ENCODE assay signal across 1 cellular context in the genomic region with DNA sequence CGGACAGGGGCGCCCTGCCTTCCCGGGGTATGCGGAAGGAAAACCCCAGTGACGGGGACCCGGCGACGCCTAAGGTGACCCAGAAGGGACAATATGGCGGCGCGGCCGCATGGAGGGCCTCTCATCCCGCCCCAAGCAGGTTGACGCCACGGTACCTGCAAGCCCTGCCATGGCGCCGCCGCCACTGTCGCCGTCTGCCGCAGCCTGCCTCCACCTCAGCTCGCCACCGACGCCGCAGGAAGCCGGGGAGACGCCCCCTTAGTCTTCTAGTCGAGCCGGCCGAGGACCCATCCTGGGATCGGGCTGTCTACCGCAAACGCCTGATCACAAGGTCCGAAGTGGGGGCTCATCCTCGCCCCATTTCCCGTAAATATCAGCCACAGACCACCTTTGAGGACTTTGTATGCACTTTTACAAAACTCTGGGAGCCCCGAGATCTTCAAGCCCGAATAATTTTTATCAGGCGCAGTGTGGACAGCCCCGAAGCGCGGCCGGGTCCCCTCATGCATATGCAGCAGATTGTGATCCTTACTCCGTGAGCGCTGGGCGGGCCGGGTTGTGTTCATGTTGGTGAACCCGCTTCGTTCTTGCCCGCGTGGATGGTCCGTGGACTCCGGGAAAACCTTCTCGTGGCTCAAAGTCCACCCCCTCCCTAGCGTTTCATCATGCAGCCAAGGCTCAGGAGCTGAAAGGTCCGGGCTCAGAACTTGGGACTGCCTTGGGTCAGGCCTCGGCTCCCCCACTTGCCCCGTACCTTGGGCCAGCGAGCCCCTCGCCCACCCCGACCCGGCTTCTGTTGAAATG.
TF ChIP-seq lines count a peak whose summit lies in the region.

BLCAP (minus strand) TSS at position 239 of the 804 bp plus-strand sequence. CDS start 8,702 bp downstream, outside the sequence.

TF ChIP-seq in HepG2, 621 proteins besides CTCF, POLR2A, EP300 and RAD21 (continued from another document and continues in another):
- TF ChIP-seq ZNF275 (CRISPR knock-in tag; IDR thresholded peaks at IDR 0.05; ENCODE audit: borderline replicate concordance) (peak; percentile 83), ZNF451 (CRISPR knock-in tag; IDR thresholded peaks at IDR 0.05) (peak; percentile 44), ZNF234 (CRISPR knock-in tag; conservative IDR thresholded peaks at IDR 0.05) (no peak; the same call in 1 of the 2 replicates), AGO1 (IDR thresholded peaks at IDR 0.05; ENCODE audit: low read depth, low read length, poor library complexity, severe bottlenecking) (peak; percentile 91), ZFP36 (IDR thresholded peaks at IDR 0.05; ENCODE audit: borderline replicate concordance, low read depth, low read length, partially characterized antibody) (peak; percentile 3), FOSL2 (CRISPR knock-in tag; IDR thresholded peaks at IDR 0.05) (no peak; the same call in 1 of the 2 replicates), MIXL1 (CRISPR knock-in tag; IDR thresholded peaks at IDR 0.05) (peak; percentile 30; the same call in 1 of the 2 replicates), PTBP1 (IDR thresholded peaks at IDR 0.05; ENCODE audit: low read depth, low read length, poor library complexity, severe bottlenecking) (peak; percentile 45), JUNB (CRISPR knock-in tag; IDR thresholded peaks at IDR 0.05; ENCODE audit: borderline replicate concordance) (no peak; the same call in 1 of the 2 replicates), USF2 (IDR thresholded peaks at IDR 0.05; ENCODE audit: low read depth, low read length) (no peak), USF2 (CRISPR knock-in tag; IDR thresholded peaks at IDR 0.05; ENCODE audit: borderline replicate concordance) (no peak), ZNF710 (CRISPR knock-in tag; IDR thresholded peaks at IDR 0.05; ENCODE audit: borderline replicate concordance) (peak; percentile 60), NONO (IDR thresholded peaks at IDR 0.05) (no peak), NONO (CRISPR knock-in tag; conservative IDR thresholded peaks at IDR 0.05) (peak; percentile 94), ZNF589 (CRISPR knock-in tag; conservative IDR thresholded peaks at IDR 0.05) (peak; percentile 91; the same call in 1 of the 2 replicates), ETV5 (CRISPR knock-in tag; IDR thresholded peaks at IDR 0.05; ENCODE audit: borderline replicate concordance) (peak; percentile 66; the same call in 1 of the 2 replicates), FLYWCH1 (CRISPR knock-in tag; IDR thresholded peaks at IDR 0.05) (no peak), NR2F1 (CRISPR knock-in tag; IDR thresholded peaks at IDR 0.05) (peak; percentile 8 to 35; a peak in 3 of 4 replicates), SAP130 (CRISPR knock-in tag; IDR thresholded peaks at IDR 0.05; ENCODE audit: low read depth) (peak; percentile 99), HOXA5 (CRISPR knock-in tag; IDR thresholded peaks at IDR 0.05) (peak; percentile 91), ZNF891 (CRISPR knock-in tag; IDR thresholded peaks at IDR 0.05) (peak; percentile 88), LCORL (IDR thresholded peaks at IDR 0.05) (peak; percentile 63; the same call in 1 of the 2 replicates), LCORL (CRISPR knock-in tag; IDR thresholded peaks at IDR 0.05) (no peak), GABPB1 (CRISPR knock-in tag; IDR thresholded peaks at IDR 0.05) (peak; percentile 91), TRIM24 (CRISPR knock-in tag; IDR thresholded peaks at IDR 0.05) (no peak), TSC22D2 (CRISPR knock-in tag; IDR thresholded peaks at IDR 0.05; ENCODE audit: borderline replicate concordance) (peak; percentile 90; the same call in 1 of the 2 replicates), HNRNPUL1 (IDR thresholded peaks at IDR 0.05; ENCODE audit: low read depth, low read length) (no peak), YEATS4 (CRISPR knock-in tag; IDR thresholded peaks at IDR 0.05; ENCODE audit: borderline replicate concordance) (peak; percentile 82), RFXANK (CRISPR knock-in tag; IDR thresholded peaks at IDR 0.05) (peak; percentile 85; the same call in 1 of the 2 replicates), RNF219 (CRISPR knock-in tag; IDR thresholded peaks at IDR 0.05) (peak; percentile 76; the same call in 1 of the 2 replicates), MTF2 (CRISPR knock-in tag; IDR thresholded peaks at IDR 0.05; ENCODE audit: borderline replicate concordance) (no peak), CSRNP2 (CRISPR knock-in tag; conservative IDR thresholded peaks at IDR 0.05; ENCODE audit: low read depth) (peak; percentile 54; the same call in 1 of the 2 replicates), ZNF577 (CRISPR knock-in tag; IDR thresholded peaks at IDR 0.05; ENCODE audit: borderline replicate concordance, low read depth) (no peak), TCF7L2 (IDR thresholded peaks at IDR 0.05; ENCODE audit: low read depth, low read length) (no peak), ZNF484 (CRISPR knock-in tag; IDR thresholded peaks at IDR 0.05; ENCODE audit: borderline replicate concordance, low read depth) (no peak; the same call in 1 of the 2 replicates), CREB1 (IDR thresholded peaks at IDR 0.05) (no peak), CREB1 (CRISPR knock-in tag; IDR thresholded peaks at IDR 0.05) (0 out of 2 replicates have a peak, but pooled peaks have one; percentile 7), PRDM15 (CRISPR knock-in tag; IDR thresholded peaks at IDR 0.05) (no peak), ARID4A (CRISPR knock-in tag; IDR thresholded peaks at IDR 0.05; ENCODE audit: borderline replicate concordance) (peak; percentile 99), ERF (CRISPR knock-in tag; IDR thresholded peaks at IDR 0.05) (peak; percentile 92)
- TF ChIP-seq, protein P1, sequence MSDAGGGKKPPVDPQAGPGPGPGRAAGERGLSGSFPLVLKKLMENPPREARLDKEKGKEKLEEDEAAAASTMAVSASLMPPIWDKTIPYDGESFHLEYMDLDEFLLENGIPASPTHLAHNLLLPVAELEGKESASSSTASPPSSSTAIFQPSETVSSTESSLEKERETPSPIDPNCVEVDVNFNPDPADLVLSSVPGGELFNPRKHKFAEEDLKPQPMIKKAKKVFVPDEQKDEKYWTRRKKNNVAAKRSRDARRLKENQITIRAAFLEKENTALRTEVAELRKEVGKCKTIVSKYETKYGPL (CRISPR knock-in tag; IDR thresholded peaks at IDR 0.05), result peak; percentile 57
